ENCODE assay signal across 15 cellular contexts in the genomic region with DNA sequence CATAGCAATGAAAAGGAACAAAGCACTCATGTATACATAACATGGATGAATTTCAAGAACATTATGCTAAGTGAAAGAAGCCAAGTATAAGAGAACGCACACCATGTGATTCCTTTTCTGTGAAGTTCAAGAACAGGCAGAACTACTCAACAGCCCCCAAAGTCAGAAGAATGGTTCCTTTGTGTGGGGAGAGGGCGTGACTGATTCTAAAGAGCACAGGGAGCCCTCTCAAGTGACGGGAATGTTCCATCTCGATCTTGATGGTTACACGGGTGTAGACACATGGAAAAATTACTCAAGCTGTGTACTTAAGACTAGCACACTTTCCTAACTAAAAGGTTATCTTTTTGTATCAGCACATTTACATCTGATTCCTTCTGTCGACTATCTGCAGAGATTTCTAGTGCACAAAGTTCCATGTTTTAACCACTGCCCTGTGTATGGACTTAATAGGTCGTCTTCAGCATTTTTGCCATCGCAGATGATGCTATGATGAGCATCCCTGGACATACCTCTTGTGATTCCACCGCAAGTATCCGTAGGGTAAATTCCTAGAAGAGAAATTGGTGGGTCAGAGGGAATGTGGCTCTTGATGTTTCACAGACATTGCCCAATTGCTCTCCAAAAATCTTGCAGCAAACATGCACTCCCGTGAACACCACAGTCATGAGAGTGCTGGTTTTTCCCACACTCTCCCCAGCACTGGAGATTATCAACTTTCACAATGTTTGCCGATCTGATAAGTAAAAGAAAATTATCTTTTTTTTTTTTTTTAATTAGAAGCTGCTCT.
"Had no signal": no experiment of that assay in that cellular context is flagged by ENCODE, and none has a peak within 500 bp of the region (broad histone marks: within the 10 kb centered on the region; RNA-seq: fewer than 3 reads in every experiment).

No MANE protein-coding gene starts in this region.

- H3K27ac Mint-ChIP-seq: activated CD4-positive, alpha-beta T cell treated with anti-CD3 and anti-CD28 coated beads, Interleukin-2, amount 10 ng/mL, durations not matched to agents 7 days and 5 days; activated naive CD4-positive, alpha-beta T cell treated with anti-CD3 and anti-CD28 coated beads for 36 hours; dendritic cell treated with granulocyte-macrophage colony-stimulating factor and Interleukin-4, amounts not matched to agents 40 ng/mL and 50 ng/mL, for 4 days; natural killer cell treated with Interleukin-12 subunit alpha and Interleukin-12 subunit beta and Interleukin-15 and Interleukin-18, amount 100 ng/mL, for 72 hours; stimulated activated effector memory CD8-positive, alpha-beta T cell treated with anti-CD3 and anti-CD28 coated beads, Interleukin-12 subunit alpha, Interleukin-12 subunit beta, amount 100 ng/mL, for 72 hours; T-helper 17 cell had no signal

- H3K4me1 Mint-ChIP-seq: activated CD4-positive, alpha-beta T cell treated with anti-CD3 and anti-CD28 coated beads, Interleukin-2, amount 10 ng/mL, durations not matched to agents 7 days and 5 days; stimulated activated effector memory CD8-positive, alpha-beta T cell treated with anti-CD3 and anti-CD28 coated beads, Interleukin-12 subunit alpha, Interleukin-12 subunit beta, amount 100 ng/mL, for 72 hours; T-helper 17 cell had no signal

- ATAC-seq: left lobe of liver; natural killer cell treated with Interleukin-12 subunit alpha and Interleukin-12 subunit beta and Interleukin-15 and Interleukin-18, amount 100 ng/mL, for 72 hours; stimulated activated effector memory CD8-positive, alpha-beta T cell treated with anti-CD3 and anti-CD28 coated beads, Interleukin-12 subunit alpha, Interleukin-12 subunit beta, amount 100 ng/mL, for 72 hours; T-helper 17 cell had no signal

- H3K9me3 Mint-ChIP-seq: activated CD4-positive, alpha-beta T cell treated with anti-CD3 and anti-CD28 coated beads, Interleukin-2, amount 10 ng/mL, durations not matched to agents 7 days and 5 days; dendritic cell treated with granulocyte-macrophage colony-stimulating factor and Interleukin-4, amounts not matched to agents 40 ng/mL and 50 ng/mL, for 4 days; natural killer cell treated with Interleukin-12 subunit alpha and Interleukin-12 subunit beta and Interleukin-15 and Interleukin-18, amount 100 ng/mL, for 72 hours had no signal

- DNase-seq: activated CD4-positive, alpha-beta T cell treated with anti-CD3 and anti-CD28 coated beads, Interleukin-2, amount 10 ng/mL, durations not matched to agents 7 days and 5 days; activated CD4-positive, CD25-positive, alpha-beta regulatory T cell; activated CD8-positive, alpha-beta memory T cell treated with anti-CD3 and anti-CD28 coated beads for 24 hours; activated naive CD4-positive, alpha-beta T cell treated with anti-CD3 and anti-CD28 coated beads for 36 hours; central memory CD4-positive, alpha-beta T cell; foreskin keratinocyte; heart left ventricle; nucleus accumbens; T-helper 17 cell; tibial artery had no signal

- H3K36me3 Mint-ChIP-seq: stimulated activated effector memory CD8-positive, alpha-beta T cell treated with anti-CD3 and anti-CD28 coated beads, Interleukin-12 subunit alpha, Interleukin-12 subunit beta, amount 100 ng/mL, for 72 hours had no signal

- H3K4me1 ChIP-seq: heart left ventricle, right atrium auricular region, tibial artery had no signal

- H3K27ac ChIP-seq: heart left ventricle, right atrium auricular region, tibial artery had no signal

- H3K4me3 ChIP-seq: heart left ventricle, right atrium auricular region, tibial artery had no signal

- H3K27me3 Mint-ChIP-seq: dendritic cell treated with granulocyte-macrophage colony-stimulating factor and Interleukin-4, amounts not matched to agents 40 ng/mL and 50 ng/mL, for 4 days had no signal

- H3K4me3 Mint-ChIP-seq: activated CD4-positive, alpha-beta T cell treated with anti-CD3 and anti-CD28 coated beads, Interleukin-2, amount 10 ng/mL, durations not matched to agents 7 days and 5 days; activated naive CD4-positive, alpha-beta T cell treated with anti-CD3 and anti-CD28 coated beads for 36 hours; dendritic cell treated with granulocyte-macrophage colony-stimulating factor and Interleukin-4, amounts not matched to agents 40 ng/mL and 50 ng/mL, for 4 days; natural killer cell treated with Interleukin-12 subunit alpha and Interleukin-12 subunit beta and Interleukin-15 and Interleukin-18, amount 100 ng/mL, for 72 hours; stimulated activated effector memory CD8-positive, alpha-beta T cell treated with anti-CD3 and anti-CD28 coated beads, Interleukin-12 subunit alpha, Interleukin-12 subunit beta, amount 100 ng/mL, for 72 hours; T-helper 17 cell had no signal

- H3K27me3 ChIP-seq: right atrium auricular region, tibial artery had no signal
